8 cellular contexts compared by ENCODE assay signal in genomic region chr1:209692745-209693504, GRCh38. TPM values are rescaled to one million over a fixed set of nuclear protein-coding genes. Genes with fewer than 3 reads are reported as not detected.
DNase-seq lines count a peak whose midpoint lies in the region; ATAC-seq and TF ChIP-seq lines count a peak whose summit lies in the region.

No MANE protein-coding gene starts in this region.

- no peaks in the 10 kb centered on the region for H3K36me3 ChIP-seq in GM23338 (ENCODE audit: insufficient read depth)
- no peaks in the 10 kb centered on the region for H3K36me3 ChIP-seq in adrenal gland (replicated peaks in 1 of 2)
- H3K36me3 ChIP-seq in left ventricle myocardium inferior = no peaks in the 10 kb centered on the region

- no peaks in the 10 kb centered on the region for H3K79me2 ChIP-seq in GM23338 (replicated peaks; ENCODE audit: insufficient read depth)

- peaks cover 2% of the 10 kb centered on the region for H3K27me3 Mint-ChIP-seq in GM23338 (ENCODE audit: insufficient read depth, low read depth, poor library complexity)

- H2AFZ ChIP-seq in GM23338 = no peak overlapping the region

- 0 to 4% (median 1%) methylated on average over 3 of the region's 3 CpGs for WGBS in adrenal gland, 4 donors

- H3K9me3 ChIP-seq in adrenal gland (replicated peaks in 1 of 3) (no peaks in the 10 kb centered on the region), left ventricle myocardium inferior (replicated peaks) (no peaks in the 10 kb centered on the region)

- H3K9me3 Mint-ChIP-seq in GM23338 = no peaks in the 10 kb centered on the region

- no peak for TF ChIP-seq POLR2A in adrenal gland (IDR thresholded peaks at IDR 0.05)

- no peak overlapping the region for H3K4me3 Mint-ChIP-seq in GM23338

- no peaks in the 10 kb centered on the region for H3K9me2 ChIP-seq in GM23338 (ENCODE audit: insufficient read depth)

- H3K4me2 ChIP-seq in GM23338 = no peak overlapping the region

- TF ChIP-seq CTCF in GM23338 (conservative IDR thresholded peaks at IDR 0.05; ENCODE audit: low read depth in 2 of 2) = peak; percentile 89 to 94
- peak; percentile 75 to 96 (median 88) for TF ChIP-seq CTCF in adrenal gland (IDR thresholded peaks at IDR 0.05)
- peak; percentile 88 for TF ChIP-seq CTCF in left ventricle myocardium inferior (IDR thresholded peaks at IDR 0.05; ENCODE audit: borderline replicate concordance)

- H3F3A ChIP-seq in GM23338 (replicated peaks; ENCODE audit: low read depth) = no peaks in the 10 kb centered on the region

- H3K27ac ChIP-seq in GM23338 (ENCODE audit: low read depth) (no peak overlapping the region), adrenal gland (no peak overlapping the region), left ventricle myocardium inferior (replicated peaks) (peak overlapping the region; percentile 41)

- DNase-seq in D341Med (ENCODE audit: low spot score) = peak; percentile 74
- DNase-seq in GM23338 (ENCODE audit: low spot score) = peak; percentile 91
- peak; percentile 76 for DNase-seq in NCI-H1105 treated with DMSO at 0.1 percent for 48 hours (lab: John Stamatoyannopoulos, UW)
- DNase-seq in T-helper 1 cell = peak; percentile 21 to 76 (median 46)
- peak; percentile 77 to 90 (median 82) for DNase-seq in adrenal gland
- peak; percentile 68 for DNase-seq in left ventricle myocardium inferior
- DNase-seq in retina = peak; percentile 59

- ATAC-seq in GM23338 = peak; percentile 83
- no peak for ATAC-seq in HG03135 (IDR thresholded peaks at IDR 0.05; ENCODE audit: unreplicated experiment)

- no peaks in the 10 kb centered on the region for H3K4me1 ChIP-seq in GM23338 (ENCODE audit: insufficient read depth)
- peaks cover 10 to 31% of the 10 kb centered on the region in 2 donors for H3K4me1 ChIP-seq in adrenal gland (replicated peaks in 1 of 2)
- peaks cover 32% of the 10 kb centered on the region for H3K4me1 ChIP-seq in left ventricle myocardium inferior

- no peak overlapping the region for H3K27ac Mint-ChIP-seq in GM23338

- peaks cover 7% of the 10 kb centered on the region; the same call in 2 of the 3 replicates for H3K4me1 Mint-ChIP-seq in GM23338

- no peak overlapping the region for H3K4me3 ChIP-seq in GM23338
- no peak overlapping the region for H3K4me3 ChIP-seq in adrenal gland
- no peak overlapping the region for H3K4me3 ChIP-seq in left ventricle myocardium inferior

- intact Hi-C loops in adrenal gland (cut with DNase I) = loop anchor here in 1 of 2 donors (2.0 to 10.0 kb wide), 3 partner anchors 52 to 92 kb away; no protein-coding TSS in a partner anchor
- intact Hi-C loops in left ventricle myocardium inferior (cut with micrococcal nuclease) = loop anchor here (5.0 to 10.0 kb wide), 2 partner anchors 52 to 116 kb away; no protein-coding TSS in a partner anchor

- no peaks in the 10 kb centered on the region for H3K36me3 Mint-ChIP-seq in GM23338 (ENCODE audit: low read depth)

- H3K27me3 ChIP-seq in GM23338 (ENCODE audit: insufficient read depth) = no peaks in the 10 kb centered on the region
- H3K27me3 ChIP-seq in adrenal gland = no peaks in the 10 kb centered on the region
- H3K27me3 ChIP-seq in left ventricle myocardium inferior (ENCODE audit: low read depth) = no peaks in the 10 kb centered on the region

- H4K20me1 ChIP-seq in GM23338 (replicated peaks; ENCODE audit: insufficient read depth) = no peaks in the 10 kb centered on the region

TF ChIP-seq in GM23338, 12 proteins besides CTCF, POLR2A, EP300 and RAD21:
- no peak for TF ChIP-seq NANOG (IDR thresholded peaks at IDR 0.05; ENCODE audit: borderline replicate concordance)
- no peak for TF ChIP-seq JUNB (IDR thresholded peaks at IDR 0.05; ENCODE audit: unreplicated experiment)
- TF ChIP-seq EZH2phosphoT487 (IDR thresholded peaks at IDR 0.05; ENCODE audit: unreplicated experiment) = no peak
- no peak for TF ChIP-seq ETS1 (IDR thresholded peaks at IDR 0.05)
- TF ChIP-seq ZNF462 (CRISPR knock-in tag; IDR thresholded peaks at IDR 0.05) = no peak

RNA-seq across cellular contexts. Expression of gene HSD11B1, which starts 11.7 kb away (rescaled TPM):
- total RNA-seq in GM23338 (2014; rRNA removed; shearing (Covaris generic)) = not detected in 2 replicates
- polyA plus RNA-seq in GM23338 (2016; fragmentation: Nextera tagmentation; extraction: Ambion mirVana) = not detected in 2 replicates
- total RNA-seq in adrenal gland = 10 to 100 TPM in 5 of 8 donors, 1 to 10 TPM in 3; 2.5 to 29.6 (median 11.7) TPM
- polyA plus RNA-seq in adrenal gland = 1 to 10 TPM; 4.1 to 8.2 (median 4.7) TPM
- total RNA-seq in left ventricle myocardium inferior = 4.1 TPM

RNA-seq across cellular contexts. Expression of gene G0S2, which starts 17.7 kb away (rescaled TPM):
- 0.43 and 3.2 TPM in 2 replicates for total RNA-seq in GM23338 (2014; rRNA removed; shearing (Covaris generic))
- 6.0 and 8.2 TPM in 2 replicates for polyA plus RNA-seq in GM23338 (2016; fragmentation: Nextera tagmentation; extraction: Ambion mirVana)
- 100 to 1,000 TPM in 7 of 8 donors, 10 to 100 TPM in 1; 65.3 to 901 (median 295) TPM for total RNA-seq in adrenal gland
- 100 to 1,000 TPM in 2 of 3 donors, 10 to 100 TPM in 1; 48.5 to 504 (median 265) TPM for polyA plus RNA-seq in adrenal gland
- total RNA-seq in left ventricle myocardium inferior = 307 TPM

RNA-seq across cellular contexts. Expression of gene LAMB3, which starts 40.7 kb away (rescaled TPM):
- 0.52 and 0.93 TPM in 2 replicates for total RNA-seq in GM23338 (2014; rRNA removed; shearing (Covaris generic))
- 0.05 and 0.19 TPM in 2 replicates for polyA plus RNA-seq in GM23338 (2016; fragmentation: Nextera tagmentation; extraction: Ambion mirVana)
- total RNA-seq in adrenal gland = 100 to 1,000 TPM in 1 of 8 donors, 10 to 100 TPM in 7; 28.7 to 117 (median 45.1) TPM
- 10 to 100 TPM in 1 of 3 donors, 1 to 10 TPM in 2; 8.2 to 16.1 (median 8.6) TPM for polyA plus RNA-seq in adrenal gland
- 6.5 TPM for total RNA-seq in left ventricle myocardium inferior

Comparison
In these comparisons a context has a peak if more than half of its experiments do, and no peak if none do; other contexts are left out.
1. RNA of gene G0S2, which starts 17.7 kb away (total RNA-seq): 65.3 to 901 TPM in adrenal gland and 307 TPM in left ventricle myocardium inferior (single experiment); 0.43 to 3.2 TPM in GM23338; every median in the first group is over 10 times any median in the second.
2. Peak in every context shown above with its lines, with median percentiles within 50 percentile points of each other: DNase-seq and CTCF ChIP-seq.